In the genomic region with DNA sequence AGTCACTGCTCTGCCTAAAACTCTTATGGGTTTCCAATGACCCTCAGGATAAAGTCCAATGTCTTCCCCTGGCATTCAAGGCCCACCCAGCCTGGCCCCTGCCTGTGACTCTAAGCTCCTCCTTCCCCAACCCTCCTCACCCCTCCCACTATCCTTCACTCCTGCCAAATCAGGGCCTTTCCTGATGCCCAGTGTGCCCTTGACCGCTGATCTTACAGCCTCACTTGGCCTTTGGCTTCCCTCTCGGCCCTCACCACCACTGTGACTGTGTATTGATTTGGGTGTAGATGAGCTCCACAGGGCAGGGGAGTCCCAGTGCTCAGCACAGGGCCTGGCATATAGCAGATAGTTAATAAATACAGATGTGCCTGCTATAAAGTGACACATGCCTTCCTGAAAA, we compare ENCODE assay signal across 18 cellular contexts.
DNase-seq lines count a peak whose midpoint lies in the region; ATAC-seq and TF ChIP-seq lines count a peak whose summit lies in the region.
"Had no signal": no experiment of that assay in that cellular context is flagged by ENCODE, and none has a peak within 500 bp of the region (broad histone marks: within the 10 kb centered on the region; RNA-seq: fewer than 3 reads in every experiment).

No MANE protein-coding gene starts in this region.

- H3K27ac Mint-ChIP-seq in natural killer cell: peak overlapping the region in 1 of 2 donors; percentile 91
- no peak overlapping the region for H3K27ac Mint-ChIP-seq in endodermal cell
- H3K27ac Mint-ChIP-seq: B cell had no signal

- no peaks in the 10 kb centered on the region for H3K9me3 ChIP-seq in DND-41 (ENCODE audit: insufficient read depth, low read length, severe bottlenecking)
- H3K9me3 ChIP-seq in MM.1S (replicated peaks; ENCODE audit: insufficient read depth, low read length): no peaks in the 10 kb centered on the region
- peaks cover 6% of the 10 kb centered on the region for H3K9me3 ChIP-seq in endodermal cell (ENCODE audit: control insufficient read depth, low read length)

- H3K27ac ChIP-seq in DND-41 (ENCODE audit: low read length): no peak overlapping the region
- H3K27ac ChIP-seq in MM.1S (ENCODE audit: low read length): no peak overlapping the region
- no peak overlapping the region for H3K27ac ChIP-seq in endodermal cell (ENCODE audit: low read depth, low read length)
- H3K27ac ChIP-seq: KMS-11 had no signal

- H3K4me3 Mint-ChIP-seq in natural killer cell: peak overlapping the region; percentile 93
- no peak overlapping the region for H3K4me3 Mint-ChIP-seq in endodermal cell
- H3K4me3 Mint-ChIP-seq: B cell had no signal

- DNase-seq in activated CD8-positive, alpha-beta memory T cell treated with anti-CD3 and anti-CD28 coated beads for 24 hours: peak; percentile 45
- DNase-seq in activated CD8-positive, alpha-beta memory T cell treated with anti-CD3 and anti-CD28 coated beads, Interleukin-2, amount 50 U/mL, for 4 hours: no peak
- DNase-seq in DND-41 (peak; percentile 3), ecto neural progenitor cell (ENCODE audit: low spot score) (peak; percentile 31), natural killer cell (no peak), MM.1S (no peak), endodermal cell (no peak), C1 segment of cervical spinal cord (lab: John Stamatoyannopoulos, UW) (no peak)
- DNase-seq: CD4-positive, CD25-positive, alpha-beta regulatory T cell; COR-L47; DMS 273 treated with DMSO at 0.1 percent for 48 hours; NCI-H1417 treated with DMSO at 0.1 percent for 48 hours; NCI-H187 treated with DMSO at 0.1 percent for 48 hours; NCI-H226; NCI-H82; RPMI8226 had no signal

- no peak for ATAC-seq in DND-41 (ENCODE audit: insufficient read depth, low read depth)
- ATAC-seq in natural killer cell: no peak

- peaks cover 52 to 70% of the 10 kb centered on the region in 2 donors for H3K4me1 Mint-ChIP-seq in natural killer cell
- peaks cover 50% of the 10 kb centered on the region for H3K4me1 Mint-ChIP-seq in endodermal cell
- H3K4me1 Mint-ChIP-seq: B cell had no signal

- H3K4me1 ChIP-seq in DND-41 (ENCODE audit: insufficient read depth, low read length) (peaks cover 41% of the 10 kb centered on the region), MM.1S (ENCODE audit: low read length) (0 out of 2 replicates have a peak, but pooled peaks cover 5% of the 10 kb centered on the region), endodermal cell (ENCODE audit: control insufficient read depth, insufficient read depth, low read length) (peaks cover 19% of the 10 kb centered on the region)

- WGBS in endodermal cell (ENCODE audit: insufficient coverage in 1 of 2, insufficient read length in 1 of 2), 2 experiments: 90% methylated on average over 2 of the region's 2 CpGs; no CpG with 5 or more reads in 1 of the 2 experiments

- H3K36me3 Mint-ChIP-seq in natural killer cell (no peaks in the 10 kb centered on the region), endodermal cell (ENCODE audit: low read depth) (no peaks in the 10 kb centered on the region)
- H3K36me3 Mint-ChIP-seq: CD4-positive, CD25-positive, alpha-beta regulatory T cell had no signal

- TF ChIP-seq CTCF in DND-41 (IDR thresholded peaks at IDR 0.05; ENCODE audit: borderline replicate concordance, extremely low read depth, low read length, poor library complexity, severe bottlenecking) (no peak), natural killer cell (IDR thresholded peaks at IDR 0.05) (no peak), MM.1S (IDR thresholded peaks at IDR 0.05; ENCODE audit: low read length) (no peak), endodermal cell (conservative IDR thresholded peaks at IDR 0.05) (no peak)

- H3K4me2 ChIP-seq in DND-41 (ENCODE audit: insufficient read depth, low read length) (no peak overlapping the region), MM.1S (ENCODE audit: low read depth, low read length) (no peak overlapping the region)
- H3K4me2 ChIP-seq: KMS-11 had no signal

- H3K9me2 ChIP-seq in MM.1S (replicated peaks; ENCODE audit: insufficient read depth, low read length): no peaks in the 10 kb centered on the region

- H3K9ac ChIP-seq in DND-41 (ENCODE audit: low read depth, low read length): no peak overlapping the region
- H3K9ac ChIP-seq in MM.1S (ENCODE audit: low read length): no peak overlapping the region
- H3K9ac ChIP-seq in endodermal cell (ENCODE audit: extremely low read depth, low read length, poor library complexity, severe bottlenecking): no peak overlapping the region
- H3K9ac ChIP-seq: KMS-11 had no signal

- peaks cover 68 to 82% of the 10 kb centered on the region in 2 donors for H3K27me3 Mint-ChIP-seq in natural killer cell (ENCODE audit: low read depth in 2 of 2)
- peaks cover 7% of the 10 kb centered on the region for H3K27me3 Mint-ChIP-seq in endodermal cell (ENCODE audit: insufficient read depth)

- H3K27me3 ChIP-seq in DND-41 (ENCODE audit: insufficient read depth, low read length, poor library complexity) (peaks cover 6% of the 10 kb centered on the region), MM.1S (replicated peaks; ENCODE audit: insufficient read depth, low read length) (no peaks in the 10 kb centered on the region), endodermal cell (ENCODE audit: control insufficient read depth, insufficient read depth, low read length, poor library complexity, severe bottlenecking) (no peaks in the 10 kb centered on the region)

- no peak overlapping the region for H2AFZ ChIP-seq in DND-41 (ENCODE audit: low read depth, low read length)
- H2AFZ ChIP-seq in MM.1S (ENCODE audit: low read length): no peak overlapping the region

- peaks cover 16% of the 10 kb centered on the region for H4K20me1 ChIP-seq in DND-41 (ENCODE audit: insufficient read depth, low read length)
- no peaks in the 10 kb centered on the region for H4K20me1 ChIP-seq in MM.1S (ENCODE audit: insufficient read depth, low read length)

- H3K9me3 Mint-ChIP-seq in natural killer cell (no peaks in the 10 kb centered on the region), endodermal cell (no peaks in the 10 kb centered on the region)
- H3K9me3 Mint-ChIP-seq: CD4-positive, CD25-positive, alpha-beta regulatory T cell had no signal

- no peak overlapping the region for H3K4me3 ChIP-seq in DND-41 (ENCODE audit: low read depth in 1 of 2, low read length in 2 of 2)
- no peak overlapping the region for H3K4me3 ChIP-seq in MM.1S (ENCODE audit: low read length)
- no peak overlapping the region for H3K4me3 ChIP-seq in endodermal cell (ENCODE audit: low read length)

- no peaks in the 10 kb centered on the region for H3K36me3 ChIP-seq in DND-41 (ENCODE audit: insufficient read depth, low read length)
- no peaks in the 10 kb centered on the region for H3K36me3 ChIP-seq in MM.1S (replicated peaks; ENCODE audit: insufficient read depth, low read length)
- H3K36me3 ChIP-seq in endodermal cell (ENCODE audit: control insufficient read depth, insufficient read depth, low read length): no peaks in the 10 kb centered on the region

- H3K79me2 ChIP-seq in DND-41 (ENCODE audit: insufficient read depth, low read length) (no peaks in the 10 kb centered on the region), MM.1S (ENCODE audit: low read length) (peaks cover 25% of the 10 kb centered on the region)

- intact Hi-C loops in natural killer cell (cut with micrococcal nuclease): no loop called here

- H3F3A ChIP-seq in MM.1S (ENCODE audit: insufficient read depth, low read length): no peaks in the 10 kb centered on the region

Comparison
In these comparisons a context has a peak if more than half of its experiments do, and no peak if none do; other contexts are left out.
1. DNase-seq: peak in activated CD8-positive, alpha-beta memory T cell treated with anti-CD3 and anti-CD28 coated beads for 24 hours (single experiment), DND-41 (single experiment) and ecto neural progenitor cell (single experiment); none in activated CD8-positive, alpha-beta memory T cell treated with anti-CD3 and anti-CD28 coated beads, Interleukin-2, amount 50 U/mL, for 4 hours (single experiment), natural killer cell (single experiment), MM.1S (single experiment), endodermal cell (single experiment) and C1 segment of cervical spinal cord (0 of 14).